8 cellular contexts compared by ENCODE assay signal in the genomic region with DNA sequence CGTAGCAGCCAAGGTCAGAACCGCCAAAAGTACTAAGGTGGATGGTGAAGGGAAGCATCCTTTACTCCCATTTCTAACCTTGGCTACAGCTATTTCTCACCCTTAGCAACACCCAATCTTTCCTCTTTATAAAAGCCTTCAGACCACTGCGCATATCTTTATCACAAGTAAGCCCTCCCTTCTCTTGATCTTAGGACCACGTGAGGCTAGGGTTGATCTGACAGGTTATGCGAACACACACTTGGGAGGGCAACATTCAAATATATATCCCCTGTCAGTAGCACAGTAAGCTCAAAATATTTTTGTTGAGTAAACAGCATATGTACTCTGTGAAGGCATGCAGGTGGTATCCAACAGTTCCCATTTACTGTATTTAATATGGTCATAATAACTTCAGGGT. TPM values are rescaled to one million over a fixed set of nuclear protein-coding genes. Genes with fewer than 3 reads are reported as not detected.
DNase-seq lines count a peak whose midpoint lies in the region; ATAC-seq and TF ChIP-seq lines count a peak whose summit lies in the region.

No MANE protein-coding gene starts in this region.

- H2AFZ ChIP-seq in fibroblast of lung (ENCODE audit: low read length) = peak overlapping the region; percentile 93

- H3K4me2 ChIP-seq in fibroblast of lung (ENCODE audit: extremely low read depth, insufficient read depth, low read length) = peak overlapping the region; percentile 84

- H3K4me3 ChIP-seq in GM12875 (ENCODE audit: low read depth, low read length) (peak overlapping the region; percentile 97), Panc1 (ENCODE audit: low read depth in 2 of 2, low read length in 2 of 2) (peak overlapping the region; percentile 64 to 68), fibroblast of lung (replicated peaks in 1 of 4; ENCODE audit: control extremely low read depth in 1 of 4, insufficient read depth in 1 of 4, low read depth in 3 of 4, low read length in 4 of 4) (peak overlapping the region; percentile 69 to 91 (median 70)), skeletal muscle cell (ENCODE audit: low read depth, low read length) (peak overlapping the region; percentile 68)

- peaks cover 1% of the 10 kb centered on the region for H3K79me2 ChIP-seq in fibroblast of lung (ENCODE audit: control insufficient read depth, insufficient read depth, low read length)

- no peaks in the 10 kb centered on the region for H3K9me3 ChIP-seq in Panc1 (ENCODE audit: control insufficient read depth, insufficient read depth, low read depth, low read length)
- H3K9me3 ChIP-seq in fibroblast of lung (ENCODE audit: control insufficient read depth, insufficient read depth, low read depth, low read length) = no peaks in the 10 kb centered on the region

- no peak for TF ChIP-seq CTCF in GM12875 (IDR thresholded peaks at IDR 0.05; ENCODE audit: borderline replicate concordance, insufficient read depth, low read depth, low read length)
- TF ChIP-seq CTCF in Panc1 (IDR thresholded peaks at IDR 0.05) = no peak
- no peak for TF ChIP-seq CTCF in fibroblast of lung (conservative IDR thresholded peaks at IDR 0.05 in 1 of 2, IDR thresholded peaks at IDR 0.05 in 1 of 2; ENCODE audit: low read depth in 1 of 2, low read length in 2 of 2)

- no peak for ATAC-seq in Panc1
- no peak for ATAC-seq in GM19324 (IDR thresholded peaks at IDR 0.05; ENCODE audit: low FRiP score, unreplicated experiment)

- DNase-seq in Panc1 (ENCODE audit: low read depth, low spot score) (no peak), fibroblast of lung (ENCODE audit: low read depth in 2 of 2) (no peak), skeletal muscle cell (ENCODE audit: low read depth) (no peak), NCI-H1436 (lab: John Stamatoyannopoulos, UW) (no peak), NOMO-1 treated with DMSO at 0.1 percent for 48 hours (lab: John Stamatoyannopoulos, UW; ENCODE audit: unreplicated experiment) (no peak)
- DNase-seq in stimulated activated CD4-positive, alpha-beta T cell treated with anti-CD3 and anti-CD28 coated beads, Interleukin-2, amount 100 ng/mL, for 48 hours = no peak

- BruUV-seq in Panc1 (replicated peaks; lab: Mats Ljungman, UMichigan) = no TSS peak

- H3K36me3 ChIP-seq in Panc1 (ENCODE audit: control insufficient read depth, insufficient read depth, low read length) (no peaks in the 10 kb centered on the region), fibroblast of lung (ENCODE audit: control insufficient read depth, insufficient read depth, low read length) (no peaks in the 10 kb centered on the region)

- H4K20me1 ChIP-seq in fibroblast of lung (ENCODE audit: control insufficient read depth, extremely low read depth, insufficient read depth, low read length) = no peaks in the 10 kb centered on the region

- peak overlapping the region; percentile 79 for H3K9ac ChIP-seq in fibroblast of lung (ENCODE audit: insufficient read depth, low read length)

- H3K27ac ChIP-seq in Panc1 (ENCODE audit: low read length) (peak overlapping the region; percentile 90), fibroblast of lung (ENCODE audit: insufficient read depth, low read length) (peak overlapping the region; percentile 84)

- H3K4me1 ChIP-seq in Panc1 (ENCODE audit: control insufficient read depth, insufficient read depth, low read length) (peaks cover 25% of the 10 kb centered on the region), fibroblast of lung (ENCODE audit: control insufficient read depth, extremely low read depth, insufficient read depth, low read length) (peaks cover 3% of the 10 kb centered on the region)

- in situ Hi-C loops in Panc1 (cut with HindIII; ENCODE audit: low pct_unique_long_range_greater_than_20kb, low sequenced_read_pairs) = no loop called here

- CTCF ChIA-PET in Panc1 (lab: Charles Lee) = no interaction called here

- POLR2A ChIA-PET in Panc1 (lab: Charles Lee) = no interaction called here

- intact Hi-C loops in Panc1 (cut with micrococcal nuclease; ENCODE audit: unreplicated experiment) = no loop called here

- H3K27me3 ChIP-seq in Panc1 (ENCODE audit: control insufficient read depth, insufficient read depth, low read length) = no peaks in the 10 kb centered on the region
- H3K27me3 ChIP-seq in fibroblast of lung (ENCODE audit: control insufficient read depth, insufficient read depth, low read length) = no peaks in the 10 kb centered on the region

RNA-seq across cellular contexts. Expression of a gene that starts 1.5 kb away (rescaled TPM):
- total RNA-seq in Panc1 (2021; ENCODE audit: unreplicated experiment) = 18.1 TPM
- 8.8 TPM for polyA plus RNA-seq in Panc1 (2012; ENCODE audit: insufficient read length)
- total RNA-seq in fibroblast of lung = 9.0 and 10.1 TPM in 2 replicates
- 24.0 and 27.7 TPM in 2 replicates for polyA plus RNA-seq in fibroblast of lung
- polyA plus RNA-seq in fibroblast of lung (2012) = 12.8 and 13.9 TPM in 2 replicates
- 14.2 TPM in 2 replicates for polyA minus RNA-seq in fibroblast of lung (ENCODE audit: low replicate concordance)
